ENCODE assay signal across 1 cellular context in genomic region chr14:72715215-72715909, GRCh38.
TF ChIP-seq lines count a peak whose summit lies in the region.

No MANE protein-coding gene starts in this region.

TF ChIP-seq in GM23338, 12 proteins besides CTCF, POLR2A, EP300 and RAD21 (continued from another document):
- TF ChIP-seq REST (IDR thresholded peaks at IDR 0.05; ENCODE audit: unreplicated experiment) (no peak), EZH2 (IDR thresholded peaks at IDR 0.05; ENCODE audit: low read depth, unreplicated experiment) (no peak), ZNF114 (CRISPR knock-in tag; IDR thresholded peaks at IDR 0.05) (no peak), STAT1 (IDR thresholded peaks at IDR 0.05; ENCODE audit: unreplicated experiment) (no peak)
